14 cellular contexts compared by ENCODE assay signal in the genomic region with DNA sequence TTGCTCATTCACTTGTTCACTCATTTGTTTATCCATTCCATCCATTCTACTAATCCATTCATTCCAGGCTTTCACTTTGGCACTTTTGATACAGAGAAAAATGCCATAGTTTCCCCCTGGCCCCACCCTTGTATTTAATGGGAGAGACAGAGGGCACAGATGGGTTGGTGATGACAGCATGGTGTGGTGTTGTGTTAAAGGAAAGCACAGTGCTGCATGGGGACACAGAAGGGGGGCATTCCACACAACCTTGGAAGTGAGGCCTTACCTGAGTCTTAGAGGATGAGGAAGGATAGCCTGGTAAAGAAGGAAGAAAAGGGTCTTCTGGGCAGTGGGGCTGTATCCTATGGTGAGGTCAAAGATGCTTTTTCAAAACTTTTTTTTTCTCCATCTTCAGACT.
DNase-seq lines count a peak whose midpoint lies in the region; ATAC-seq and TF ChIP-seq lines count a peak whose summit lies in the region.
"Had no signal": no experiment of that assay in that cellular context is flagged by ENCODE, and none has a peak within 500 bp of the region (broad histone marks: within the 10 kb centered on the region; RNA-seq: fewer than 3 reads in every experiment).

No MANE protein-coding gene starts in this region.

- TF ChIP-seq CTCF in natural killer cell (IDR thresholded peaks at IDR 0.05) = no peak

- H3K27ac Mint-ChIP-seq in natural killer cell treated with Interleukin-12 subunit alpha and Interleukin-12 subunit beta and Interleukin-15 and Interleukin-18, amount 100 ng/mL, for 72 hours = no peak overlapping the region
- H3K27ac Mint-ChIP-seq in natural killer cell = no peak overlapping the region
- H3K27ac Mint-ChIP-seq in stimulated activated effector memory CD8-positive, alpha-beta T cell treated with anti-CD3 and anti-CD28 coated beads, Interleukin-12 subunit alpha, Interleukin-12 subunit beta, amount 100 ng/mL, for 72 hours = no peak overlapping the region
- H3K27ac Mint-ChIP-seq: B cell; CD4-positive, alpha-beta T cell; CD8-positive, alpha-beta T cell had no signal

- ATAC-seq in natural killer cell treated with Interleukin-12 subunit alpha and Interleukin-12 subunit beta and Interleukin-15 and Interleukin-18, amount 100 ng/mL, for 72 hours = peak; percentile 9 to 60
- ATAC-seq in natural killer cell (no peak), HG03025 (IDR thresholded peaks at IDR 0.05; ENCODE audit: low FRiP score, unreplicated experiment) (no peak), HG02970 (IDR thresholded peaks at IDR 0.05; ENCODE audit: low FRiP score, unreplicated experiment) (no peak)
- ATAC-seq in stimulated activated effector memory CD8-positive, alpha-beta T cell treated with anti-CD3 and anti-CD28 coated beads, Interleukin-12 subunit alpha, Interleukin-12 subunit beta, amount 100 ng/mL, for 72 hours = peak; percentile 24
- ATAC-seq: A549; CD8-positive, alpha-beta T cell had no signal

- no peak for DNase-seq in natural killer cell treated with Interleukin-12 subunit alpha and Interleukin-12 subunit beta and Interleukin-15 and Interleukin-18, amount 100 ng/mL, for 72 hours (ENCODE audit: low spot score)
- DNase-seq in natural killer cell = no peak
- DNase-seq in stimulated activated effector memory CD8-positive, alpha-beta T cell treated with anti-CD3 and anti-CD28 coated beads, Interleukin-12 subunit alpha, Interleukin-12 subunit beta, amount 100 ng/mL, for 72 hours (ENCODE audit: low spot score in 2 of 2) = no peak
- DNase-seq: AML-193; Caco-2; Calu3; CD4-positive, alpha-beta T cell; CD8-positive, alpha-beta T cell; DMS79 treated with DMSO at 0.1 percent for 48 hours; GF-D8 had no signal

- H3K36me3 Mint-ChIP-seq in natural killer cell treated with Interleukin-12 subunit alpha and Interleukin-12 subunit beta and Interleukin-15 and Interleukin-18, amount 100 ng/mL, for 72 hours = no peaks in the 10 kb centered on the region
- H3K36me3 Mint-ChIP-seq in natural killer cell = no peaks in the 10 kb centered on the region
- H3K36me3 Mint-ChIP-seq in stimulated activated effector memory CD8-positive, alpha-beta T cell treated with anti-CD3 and anti-CD28 coated beads, Interleukin-12 subunit alpha, Interleukin-12 subunit beta, amount 100 ng/mL, for 72 hours = no peaks in the 10 kb centered on the region
- H3K36me3 Mint-ChIP-seq: CD8-positive, alpha-beta T cell had no signal

- H3K4me3 Mint-ChIP-seq in natural killer cell treated with Interleukin-12 subunit alpha and Interleukin-12 subunit beta and Interleukin-15 and Interleukin-18, amount 100 ng/mL, for 72 hours = no peak overlapping the region
- no peak overlapping the region for H3K4me3 Mint-ChIP-seq in natural killer cell
- no peak overlapping the region for H3K4me3 Mint-ChIP-seq in stimulated activated effector memory CD8-positive, alpha-beta T cell treated with anti-CD3 and anti-CD28 coated beads, Interleukin-12 subunit alpha, Interleukin-12 subunit beta, amount 100 ng/mL, for 72 hours
- H3K4me3 Mint-ChIP-seq: B cell; CD4-positive, alpha-beta T cell; CD8-positive, alpha-beta T cell had no signal

- intact Hi-C loops in natural killer cell (cut with micrococcal nuclease) = no loop called here

- H3K4me1 Mint-ChIP-seq in natural killer cell treated with Interleukin-12 subunit alpha and Interleukin-12 subunit beta and Interleukin-15 and Interleukin-18, amount 100 ng/mL, for 72 hours (ENCODE audit: low read depth in 2 of 2) = no peaks in the 10 kb centered on the region
- no peaks in the 10 kb centered on the region for H3K4me1 Mint-ChIP-seq in natural killer cell
- H3K4me1 Mint-ChIP-seq in stimulated activated effector memory CD8-positive, alpha-beta T cell treated with anti-CD3 and anti-CD28 coated beads, Interleukin-12 subunit alpha, Interleukin-12 subunit beta, amount 100 ng/mL, for 72 hours = no peaks in the 10 kb centered on the region
- H3K4me1 Mint-ChIP-seq: B cell had no signal

- H3K27me3 Mint-ChIP-seq in natural killer cell treated with Interleukin-12 subunit alpha and Interleukin-12 subunit beta and Interleukin-15 and Interleukin-18, amount 100 ng/mL, for 72 hours = peaks cover 2 to 20% of the 10 kb centered on the region in 2 donors
- H3K27me3 Mint-ChIP-seq in natural killer cell (ENCODE audit: low read depth in 2 of 2) = peaks cover 0 to 2% of the 10 kb centered on the region in 2 donors
- H3K27me3 Mint-ChIP-seq: B cell; CD4-positive, alpha-beta T cell had no signal

- no peaks in the 10 kb centered on the region for H3K9me3 Mint-ChIP-seq in natural killer cell treated with Interleukin-12 subunit alpha and Interleukin-12 subunit beta and Interleukin-15 and Interleukin-18, amount 100 ng/mL, for 72 hours
- no peaks in the 10 kb centered on the region for H3K9me3 Mint-ChIP-seq in natural killer cell
- H3K9me3 Mint-ChIP-seq in stimulated activated effector memory CD8-positive, alpha-beta T cell treated with anti-CD3 and anti-CD28 coated beads, Interleukin-12 subunit alpha, Interleukin-12 subunit beta, amount 100 ng/mL, for 72 hours = no peaks in the 10 kb centered on the region
- H3K9me3 Mint-ChIP-seq: CD4-positive, alpha-beta T cell had no signal

Comparison
In these comparisons a context has a peak if more than half of its experiments do, and no peak if none do; other contexts are left out.
1. ATAC-seq: peak in natural killer cell treated with Interleukin-12 subunit alpha and Interleukin-12 subunit beta and Interleukin-15 and Interleukin-18, amount 100 ng/mL, for 72 hours (2 of 2) and stimulated activated effector memory CD8-positive, alpha-beta T cell treated with anti-CD3 and anti-CD28 coated beads, Interleukin-12 subunit alpha, Interleukin-12 subunit beta, amount 100 ng/mL, for 72 hours (single experiment); none in natural killer cell (0 of 3), HG03025 (single experiment) and HG02970 (single experiment).